Comparison of ENCODE assay signal across 25 cellular contexts in genomic region chr13:93977986-93978385, GRCh38.
"Had no signal": no experiment of that assay in that cellular context is flagged by ENCODE, and none has a peak within 500 bp of the region (broad histone marks: within the 10 kb centered on the region; RNA-seq: fewer than 3 reads in every experiment).

No MANE protein-coding gene starts in this region.

- DNase-seq: activated CD4-positive, alpha-beta T cell treated with anti-CD3 and anti-CD28 coated beads for 36 hours; activated CD4-positive, alpha-beta T cell treated with anti-CD3 and anti-CD28 coated beads, Interleukin-2, amount 50 U/mL, for 4 hours; activated CD8-positive, alpha-beta memory T cell treated with anti-CD3 and anti-CD28 coated beads for 24 hours; activated CD8-positive, alpha-beta memory T cell treated with anti-CD3 and anti-CD28 coated beads, Interleukin-2, amount 50 U/mL, for 4 hours; activated naive CD4-positive, alpha-beta T cell; activated T-cell treated with anti-CD3 and anti-CD28 coated beads, Interleukin-2, amount 50 U/mL, for 24 hours; adrenal gland; effector CD8-positive, alpha-beta T cell; head of caudate nucleus; hypothalamus; islet precursor cell; left cardiac atrium; nephron progenitor cell; pancreas; psoas muscle; stimulated activated CD4-positive, alpha-beta T cell treated with anti-CD3 and anti-CD28 coated beads, Interleukin-12 subunit alpha, Interleukin-12 subunit beta, amount 100 ng/mL, for 4 hours; substantia nigra; T-helper 1 cell; T-helper 9 cell; thyroid gland; upper lobe of right lung had no signal

- H3K36me3 ChIP-seq: adrenal gland, gastroesophageal sphincter, pancreas, right atrium auricular region, thyroid gland, upper lobe of right lung had no signal

- H3K4me3 ChIP-seq: adrenal gland, gastroesophageal sphincter, pancreas, psoas muscle, right atrium auricular region, thyroid gland, upper lobe of right lung had no signal

- ATAC-seq: activated CD4-positive, alpha-beta T cell treated with anti-CD3 and anti-CD28 coated beads for 36 hours; activated T-helper 17 cell treated with anti-CD3 and anti-CD28 coated beads, Interleukin-2, amount 50 U/mL, for 72 hours; gastroesophageal sphincter; left cardiac atrium; pancreas; psoas muscle; upper lobe of right lung; WTC11 had no signal

- H3K4me1 ChIP-seq: adrenal gland, gastroesophageal sphincter, pancreas, psoas muscle, right atrium auricular region, thyroid gland, upper lobe of right lung had no signal

- H3K9me3 ChIP-seq: adrenal gland, gastroesophageal sphincter, pancreas, psoas muscle, right atrium auricular region, thyroid gland, upper lobe of right lung had no signal

- H3K27ac ChIP-seq: adrenal gland, gastroesophageal sphincter, pancreas, psoas muscle, right atrium auricular region, thyroid gland, upper lobe of right lung had no signal

- H3K27me3 ChIP-seq: adrenal gland, gastroesophageal sphincter, pancreas, right atrium auricular region, thyroid gland, upper lobe of right lung had no signal
